8 cellular contexts compared by ENCODE assay signal in the genomic region with DNA sequence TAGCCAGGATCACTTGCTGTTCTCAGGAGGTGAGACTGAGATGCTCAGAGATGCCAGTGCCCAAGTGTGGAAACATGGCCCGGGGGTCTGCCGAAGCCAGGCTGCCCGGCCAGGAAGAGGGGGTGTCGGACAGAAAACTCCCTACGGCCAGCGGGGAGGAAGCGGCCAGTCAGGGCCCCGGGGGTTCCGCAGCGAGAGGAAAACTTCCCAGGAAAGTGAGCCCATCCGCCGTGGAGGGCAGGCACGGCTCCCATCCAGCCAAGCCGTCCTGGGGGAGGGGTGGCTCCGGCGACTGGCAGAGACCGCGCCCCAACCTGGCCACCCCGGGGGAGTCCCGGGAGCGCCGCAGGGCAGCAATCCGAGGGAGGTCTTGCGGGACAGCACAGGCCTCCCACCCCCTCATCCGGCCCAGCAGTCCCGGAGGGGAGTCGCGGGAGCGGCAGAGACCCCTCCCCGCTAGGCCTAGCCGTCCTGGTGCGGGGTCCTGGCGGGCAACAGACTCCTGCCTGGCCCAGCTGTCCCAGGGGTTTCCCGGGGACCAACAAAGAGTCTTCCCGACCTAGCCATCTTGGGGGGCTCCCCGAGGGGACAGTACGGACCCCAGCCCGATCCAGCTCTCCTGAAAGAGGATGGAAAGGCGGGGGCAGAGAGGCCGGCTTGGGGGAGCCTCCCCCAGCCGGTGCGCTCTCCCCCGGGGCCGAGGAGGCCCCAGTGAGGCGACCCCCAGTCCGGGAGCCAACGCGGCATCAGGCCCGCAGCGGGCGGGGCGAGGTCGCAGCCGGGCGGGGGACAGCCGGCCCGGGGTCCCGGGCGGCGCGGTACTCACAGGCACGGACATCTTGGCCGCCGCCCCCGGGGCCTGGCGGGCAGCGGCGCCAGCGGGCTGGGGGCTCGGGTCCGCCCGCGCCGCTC. TPM values are rescaled to one million over a fixed set of nuclear protein-coding genes. Genes with fewer than 3 reads are reported as not detected.
DNase-seq lines count a peak whose midpoint lies in the region; ATAC-seq and TF ChIP-seq lines count a peak whose summit lies in the region.

No MANE protein-coding gene starts in this region.

- peaks cover 0 to 27% of the 10 kb centered on the region in 2 donors for H3K4me1 ChIP-seq in breast epithelium
- H3K4me1 ChIP-seq in right lobe of liver: peaks cover 0 to 39% (median 23%) of the 10 kb centered on the region in 4 donors
- H3K4me1 ChIP-seq in tibial nerve: peaks cover 0 to 64% (median 39%) of the 10 kb centered on the region in 4 donors

- H3K9me3 ChIP-seq in breast epithelium: no peaks in the 10 kb centered on the region
- H3K9me3 ChIP-seq in right lobe of liver: no peaks in the 10 kb centered on the region
- no peaks in the 10 kb centered on the region for H3K9me3 ChIP-seq in tibial nerve

- no peaks in the 10 kb centered on the region for H3K27me3 ChIP-seq in breast epithelium
- H3K27me3 ChIP-seq in right lobe of liver: no peaks in the 10 kb centered on the region
- no peaks in the 10 kb centered on the region for H3K27me3 ChIP-seq in tibial nerve

- ATAC-seq in GM18868 (IDR thresholded peaks at IDR 0.05; ENCODE audit: unreplicated experiment): peak; percentile 27
- ATAC-seq in HG03159 (IDR thresholded peaks at IDR 0.05; ENCODE audit: unreplicated experiment): peak; percentile 28
- ATAC-seq in right lobe of liver: peak; percentile 31 to 45 (median 38)

- TF ChIP-seq POLR2A in breast epithelium (IDR thresholded peaks at IDR 0.05) (no peak), right lobe of liver (IDR thresholded peaks at IDR 0.05) (no peak), tibial nerve (IDR thresholded peaks at IDR 0.05) (peak in 1 of 2 donors; percentile 8)

- 0% methylated on average over 1 of the region's 74 CpGs for WGBS in right lobe of liver (ENCODE audit: insufficient coverage, low coverage, low lambda C conversion rate, missing lambda C conversion rate)
- 2 to 3% methylated on average over 15 to 40 of the region's 74 CpGs for WGBS in tibial nerve, 2 donors

- TF ChIP-seq CTCF in 22Rv1 (IDR thresholded peaks at IDR 0.05) (no peak), breast epithelium (IDR thresholded peaks at IDR 0.05) (no peak), right lobe of liver (IDR thresholded peaks at IDR 0.05) (no peak), tibial nerve (IDR thresholded peaks at IDR 0.05) (peak in 1 of 5 experiments; percentile 16)

- H3K4me3 ChIP-seq in breast epithelium (peak overlapping the region; percentile 88 to 96 (median 93)), right lobe of liver (peak overlapping the region; percentile 85 to 98 (median 95)), tibial nerve (peak overlapping the region; percentile 84 to 98 (median 93))

- intact Hi-C loops in breast epithelium (cut with DNase I; ENCODE audit: low total_unique reads) (no loop called here), right lobe of liver (cut with DNase I) (no loop called here)

- H3K36me3 ChIP-seq in breast epithelium: no peaks in the 10 kb centered on the region
- no peaks in the 10 kb centered on the region for H3K36me3 ChIP-seq in right lobe of liver
- no peaks in the 10 kb centered on the region for H3K36me3 ChIP-seq in tibial nerve

- peak in 1 of 2 donors; percentile 24 for TF ChIP-seq EP300 in tibial nerve (IDR thresholded peaks at IDR 0.05)

- DNase-seq in breast epithelium (ENCODE audit: low spot score in 2 of 2) (no peak), right lobe of liver (peak; percentile 76 to 77 (median 76)), tibial nerve (ENCODE audit: low spot score in 2 of 2) (no peak), activated gamma-delta T cell (lab: John Stamatoyannopoulos, UW) (no peak)
- DNase-seq in effector CD8-positive, alpha-beta T cell (lab: John Stamatoyannopoulos, UW): no peak

- H3K27ac ChIP-seq in 22Rv1: peak overlapping the region; percentile 70
- H3K27ac ChIP-seq in breast epithelium: peak overlapping the region; percentile 87 to 94
- peak overlapping the region; percentile 89 to 96 (median 92) for H3K27ac ChIP-seq in right lobe of liver
- peak overlapping the region; percentile 87 to 91 (median 89) for H3K27ac ChIP-seq in tibial nerve

RNA-seq across cellular contexts. Expression of a gene that starts 13.8 kb away (rescaled TPM):
- total RNA-seq in breast epithelium (10 to 100 TPM; 13.6 to 38.7 (median 32.9) TPM), right lobe of liver (100 to 1,000 TPM in 1 of 6 experiments, 10 to 100 TPM in 5; 29.2 to 108 (median 51.2) TPM), tibial nerve (10 to 100 TPM; 41.0 to 57.3 (median 42.9) TPM)

RNA-seq across cellular contexts. Expression of a gene that starts 46.5 kb away (rescaled TPM):
- total RNA-seq in breast epithelium (not detected), right lobe of liver (not detected), tibial nerve (10 to 100 TPM in 1 of 4 donors, 1 to 10 TPM in 2, under 1 TPM in 1; 0.59 to 24.3 (median 1.2) TPM)

RNA-seq across cellular contexts. Expression of a gene that starts 58.3 kb away (rescaled TPM):
- total RNA-seq in breast epithelium (not detected), right lobe of liver (not detected), tibial nerve (10 to 100 TPM in 3 of 4 donors, 1 to 10 TPM in 1; 4.2 to 45.0 (median 15.5) TPM)

Comparison
In these comparisons a context has a peak if more than half of its experiments do, and no peak if none do; other contexts are left out.
1. DNase-seq: peak in right lobe of liver (3 of 3); none in breast epithelium (0 of 2), tibial nerve (0 of 2), effector CD8-positive, alpha-beta T cell (single experiment) and activated gamma-delta T cell (single experiment).
2. RNA of a gene that starts 58.3 kb away (total RNA-seq): 4.2 to 45.0 TPM in tibial nerve; not detected in breast epithelium and not detected in right lobe of liver; every median in the first group is over 4 times any median in the second.
3. Peak in every context shown above with its lines, with median percentiles within 50 percentile points of each other: H3K27ac ChIP-seq, ATAC-seq and H3K4me3 ChIP-seq.